ENCODE assay signal across 8 cellular contexts in the genomic region with DNA sequence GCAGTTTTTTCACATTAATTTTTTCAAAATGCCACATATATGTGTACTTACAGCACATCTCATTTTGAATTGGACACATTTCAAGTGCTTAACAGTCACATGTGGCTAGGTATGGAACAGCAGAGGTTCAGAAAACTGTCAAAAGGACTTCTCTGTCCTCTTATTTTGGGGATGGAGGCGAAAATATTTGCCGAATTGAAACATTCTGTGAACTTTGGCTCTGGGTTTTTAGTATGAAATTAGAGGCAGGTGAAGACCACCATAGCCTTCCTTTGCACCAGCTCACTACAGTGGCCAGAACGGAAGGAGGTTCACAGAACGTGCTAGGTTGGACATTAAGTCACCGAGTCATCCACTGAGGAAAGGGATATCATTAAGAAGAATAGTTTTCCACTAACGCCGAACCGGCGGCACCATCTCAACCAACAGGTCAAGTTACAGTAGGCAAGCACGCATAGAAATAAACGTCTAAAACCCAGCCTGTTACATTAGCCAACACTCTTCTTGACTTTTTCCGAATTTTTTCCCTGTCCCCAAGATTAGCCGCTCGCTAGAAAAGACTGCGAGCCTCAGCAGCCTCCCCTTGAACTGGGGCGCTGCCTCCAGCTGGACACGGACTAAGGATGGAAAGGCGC. TPM values are rescaled to one million over a fixed set of nuclear protein-coding genes. Genes with fewer than 3 reads are reported as not detected.
A peak's percentile ranks its signal among the peaks of the same experiment; 100 is the strongest.
DNase-seq lines count a peak whose midpoint lies in the region; ATAC-seq and TF ChIP-seq lines count a peak whose summit lies in the region.

No MANE protein-coding gene starts in this region.

- in situ Hi-C loops in brain microvascular endothelial cell (cut with HindIII; ENCODE audit: low pct_ligation_motif_present, low sequenced_read_pairs): no loop called here

- H3K27me3 ChIP-seq in brain microvascular endothelial cell (replicated peaks) (no peaks in the 10 kb centered on the region), lung (ENCODE audit: control insufficient read depth, insufficient read depth) (no peaks in the 10 kb centered on the region), upper lobe of left lung (no peaks in the 10 kb centered on the region)

- TF ChIP-seq POLR2A in upper lobe of left lung (IDR thresholded peaks at IDR 0.05): no peak

- H3K9me3 ChIP-seq in lung (ENCODE audit: control insufficient read depth in 2 of 2, insufficient read depth in 1 of 2, low read length in 1 of 2) (no peaks in the 10 kb centered on the region), upper lobe of left lung (no peaks in the 10 kb centered on the region)

- H3K27ac Mint-ChIP-seq in activated naive CD8-positive, alpha-beta T cell: peak overlapping the region; percentile 83
- no peak overlapping the region for H3K27ac Mint-ChIP-seq in activated naive CD8-positive, alpha-beta T cell treated with anti-CD3 and anti-CD28 coated beads for 36 hours

- no peak for DNase-seq in activated naive CD8-positive, alpha-beta T cell treated with anti-CD3 and anti-CD28 coated beads for 36 hours
- DNase-seq in brain microvascular endothelial cell (no peak), lung (ENCODE audit: low spot score) (no peak), upper lobe of left lung (no peak), DMS153 (lab: John Stamatoyannopoulos, UW) (no peak), H4 (ENCODE audit: low spot score) (no peak)

- no peaks in the 10 kb centered on the region for H3K9me3 Mint-ChIP-seq in activated naive CD8-positive, alpha-beta T cell (ENCODE audit: low read depth)
- no peaks in the 10 kb centered on the region for H3K9me3 Mint-ChIP-seq in activated naive CD8-positive, alpha-beta T cell treated with anti-CD3 and anti-CD28 coated beads for 36 hours

- TF ChIP-seq EP300 in upper lobe of left lung (IDR thresholded peaks at IDR 0.05): no peak

- H3K36me3 ChIP-seq in brain microvascular endothelial cell (replicated peaks) (no peaks in the 10 kb centered on the region), lung (ENCODE audit: control insufficient read depth in 2 of 2, insufficient read depth in 2 of 2, low read length in 2 of 2) (no peaks in the 10 kb centered on the region), upper lobe of left lung (no peaks in the 10 kb centered on the region)

- no peaks in the 10 kb centered on the region for H3K36me3 Mint-ChIP-seq in activated naive CD8-positive, alpha-beta T cell
- peaks cover 14% of the 10 kb centered on the region for H3K36me3 Mint-ChIP-seq in activated naive CD8-positive, alpha-beta T cell treated with anti-CD3 and anti-CD28 coated beads for 36 hours

- H3K4me1 ChIP-seq in lung (ENCODE audit: control insufficient read depth in 2 of 2, insufficient read depth in 2 of 2, low read length in 2 of 2) (peaks cover 0 to 6% of the 10 kb centered on the region in 2 donors), upper lobe of left lung (peaks cover 13 to 28% (median 20%) of the 10 kb centered on the region in 4 donors)

- peak overlapping the region; percentile 79 for H3K4me3 ChIP-seq in brain microvascular endothelial cell (ENCODE audit: low read depth, low read length)
- peak overlapping the region; percentile 24 for H3K4me3 ChIP-seq in lung
- peak overlapping the region in 3 of 4 donors; percentile 64 to 83 (median 66) for H3K4me3 ChIP-seq in upper lobe of left lung

- H3K4me3 Mint-ChIP-seq in activated naive CD8-positive, alpha-beta T cell: no peak overlapping the region
- no peak overlapping the region for H3K4me3 Mint-ChIP-seq in activated naive CD8-positive, alpha-beta T cell treated with anti-CD3 and anti-CD28 coated beads for 36 hours

- H3K27ac ChIP-seq in brain microvascular endothelial cell (no peak overlapping the region), lung (ENCODE audit: low read depth in 1 of 2, low read length in 1 of 2) (no peak overlapping the region), upper lobe of left lung (peak overlapping the region in 1 of 4 donors; percentile 83)

- H3K27me3 Mint-ChIP-seq in activated naive CD8-positive, alpha-beta T cell: peaks cover 3% of the 10 kb centered on the region
- H3K27me3 Mint-ChIP-seq in activated naive CD8-positive, alpha-beta T cell treated with anti-CD3 and anti-CD28 coated beads for 36 hours: peaks cover 6% of the 10 kb centered on the region

- TF ChIP-seq CTCF in brain microvascular endothelial cell (IDR thresholded peaks at IDR 0.05; ENCODE audit: low read depth, low read length, missing control alignments) (no peak), lung (IDR thresholded peaks at IDR 0.05; ENCODE audit: control extremely low read depth, extremely low read depth) (no peak), upper lobe of left lung (IDR thresholded peaks at IDR 0.05) (no peak)

- peaks cover 28% of the 10 kb centered on the region for H3K4me1 Mint-ChIP-seq in activated naive CD8-positive, alpha-beta T cell (ENCODE audit: low read depth)
- H3K4me1 Mint-ChIP-seq in activated naive CD8-positive, alpha-beta T cell treated with anti-CD3 and anti-CD28 coated beads for 36 hours: peaks cover 29% of the 10 kb centered on the region

- ATAC-seq in lung (ENCODE audit: insufficient read depth, low FRiP score): no peak
- ATAC-seq in upper lobe of left lung (ENCODE audit: low FRiP score in 2 of 2): no peak
- ATAC-seq in HG03196 (IDR thresholded peaks at IDR 0.05; ENCODE audit: unreplicated experiment): no peak

- 26 to 35% methylated on average over 18 of the region's 18 CpGs for WGBS in lung, 2 donors
- WGBS in upper lobe of left lung, 2 donors: 36 to 41% methylated on average over 18 of the region's 18 CpGs

RNA-seq across cellular contexts. Expression of gene TLE4, which starts 1.8 kb away (rescaled TPM):
- total RNA-seq in activated naive CD8-positive, alpha-beta T cell treated with anti-CD3 and anti-CD28 coated beads for 36 hours: 10 to 100 TPM; 30.1 to 35.3 TPM
- 10 to 100 TPM; 34.9 to 44.1 TPM for total RNA-seq in lung
- polyA plus RNA-seq in lung: 10 to 100 TPM in 1 of 2 donors, 1 to 10 TPM in 1; 6.1 to 17.7 TPM
- total RNA-seq in upper lobe of left lung: 100 to 1,000 TPM in 1 of 6 donors, 10 to 100 TPM in 5; 37.7 to 152 (median 46.7) TPM
- 27.8 and 32.1 TPM in 2 replicates for total RNA-seq in H4 (2014; rRNA removed; shearing (Covaris generic))

Comparison
In these comparisons a context has a peak if more than half of its experiments do, and no peak if none do; other contexts are left out.
1. H3K4me3 ChIP-seq: peak in every context shown above with its lines; median percentile 79 in brain microvascular endothelial cell; 66 in upper lobe of left lung; 24 in lung.